Comparison of ENCODE assay signal across 25 cellular contexts in the genomic region with DNA sequence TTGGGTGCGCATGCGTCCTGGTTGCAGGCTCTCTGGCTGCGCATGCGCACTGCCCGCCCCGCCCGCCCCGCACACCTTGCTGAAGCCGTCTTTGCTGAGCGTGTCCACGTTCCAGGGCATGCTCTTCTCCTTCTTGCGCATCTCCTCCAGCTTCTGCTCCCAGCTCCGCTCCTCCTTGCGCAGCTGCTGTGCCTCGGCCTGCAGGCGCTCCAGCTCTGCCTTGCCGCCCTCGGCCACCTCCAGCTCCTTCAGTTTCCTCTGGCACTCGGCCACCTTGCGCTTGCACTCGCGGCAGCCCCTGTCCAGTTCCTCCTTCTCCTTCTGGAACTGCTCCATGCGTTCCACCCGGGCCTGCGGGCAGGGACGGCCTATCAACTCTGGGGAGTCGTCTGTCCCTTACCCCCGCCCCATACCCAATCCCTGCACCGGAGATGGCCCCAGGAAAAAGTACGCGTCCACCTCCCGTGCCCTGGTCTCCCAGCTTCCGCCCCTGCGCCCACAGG.
"Had no signal": no experiment of that assay in that cellular context is flagged by ENCODE, and none has a peak within 500 bp of the region (broad histone marks: within the 10 kb centered on the region; RNA-seq: fewer than 3 reads in every experiment).

No MANE protein-coding gene starts in this region.

- H3K4me2 ChIP-seq: SK-N-SH had no signal

- H3K9me3 Mint-ChIP-seq: activated CD8-positive, alpha-beta T cell treated with anti-CD3 and anti-CD28 coated beads for 36 hours; activated naive CD4-positive, alpha-beta T cell treated with anti-CD3 and anti-CD28 coated beads, Interleukin-2, amount 50 U/mL, for 24 hours; activated T-helper 1 cell treated with anti-CD3 and anti-CD28 coated beads, Interleukin-12 subunit alpha, Interleukin-12 subunit beta, Interleukin-2, Interleukin-4 antibody, amounts not matched to agents 30 ng/mL and 10 ng/mL and 1 ng/mL, durations not matched to agents 14 hours and 24 hours and 36 hours had no signal

- H3K9ac ChIP-seq: SK-N-SH had no signal

- H3K27ac Mint-ChIP-seq: activated CD8-positive, alpha-beta T cell treated with anti-CD3 and anti-CD28 coated beads for 36 hours; activated naive CD4-positive, alpha-beta T cell treated with anti-CD3 and anti-CD28 coated beads, Interleukin-2, amount 50 U/mL, for 24 hours; activated T-helper 1 cell treated with anti-CD3 and anti-CD28 coated beads, Interleukin-12 subunit alpha, Interleukin-12 subunit beta, Interleukin-2, Interleukin-4 antibody, amounts not matched to agents 30 ng/mL and 10 ng/mL and 1 ng/mL, durations not matched to agents 14 hours and 24 hours and 36 hours had no signal

- H3K27ac ChIP-seq: brain microvascular endothelial cell, cardiac muscle cell, Peyer's patch, RWPE1, SJCRH30 had no signal

- DNase-seq: activated CD4-positive, alpha-beta T cell treated with anti-CD3 and anti-CD28 coated beads for 4 hours; activated CD8-positive, alpha-beta memory T cell treated with anti-CD3 and anti-CD28 coated beads, Interleukin-2, amount 50 U/mL, for 4 hours; activated CD8-positive, alpha-beta T cell treated with anti-CD3 and anti-CD28 coated beads for 36 hours; activated effector memory CD4-positive, alpha-beta T cell treated with Interleukin-2 at 50 U/mL for 16 hours; activated naive CD4-positive, alpha-beta T cell; brain microvascular endothelial cell; MG63; MV-4-11; NCI-H1105 treated with DMSO at 0.1 percent for 48 hours; NCI-H1436 treated with DMSO at 0.1 percent for 48 hours; NCI-H187 treated with DMSO at 0.1 percent for 48 hours; NCI-H2081 treated with DMSO at 0.1 percent for 48 hours; NCI-H2171 treated with DMSO at 0.1 percent for 48 hours; NCI-H510A treated with DMSO at 0.1 percent for 48 hours; NCI-H69; NK-92 treated with Interleukin-12 subunit alpha and Interleukin-12 subunit beta, amount 100 ng/mL, for 24 hours; Peyer's patch; Right ventricle myocardium superior; SJCRH30; SK-N-SH had no signal

- H3K27me3 ChIP-seq: brain microvascular endothelial cell, cardiac muscle cell, MG63, Peyer's patch, SJCRH30 had no signal

- H3K27me3 Mint-ChIP-seq: activated CD8-positive, alpha-beta T cell treated with anti-CD3 and anti-CD28 coated beads for 36 hours; activated naive CD4-positive, alpha-beta T cell treated with anti-CD3 and anti-CD28 coated beads, Interleukin-2, amount 50 U/mL, for 24 hours had no signal

- H3K4me3 Mint-ChIP-seq: activated CD8-positive, alpha-beta T cell treated with anti-CD3 and anti-CD28 coated beads for 36 hours; activated naive CD4-positive, alpha-beta T cell treated with anti-CD3 and anti-CD28 coated beads, Interleukin-2, amount 50 U/mL, for 24 hours; activated T-helper 1 cell treated with anti-CD3 and anti-CD28 coated beads, Interleukin-12 subunit alpha, Interleukin-12 subunit beta, Interleukin-2, Interleukin-4 antibody, amounts not matched to agents 30 ng/mL and 10 ng/mL and 1 ng/mL, durations not matched to agents 14 hours and 24 hours and 36 hours had no signal

- H3K4me1 ChIP-seq: SJCRH30 had no signal

- H3K4me3 ChIP-seq: cardiac muscle cell, MG63, Peyer's patch, SJCRH30 had no signal

- ATAC-seq: activated CD4-positive, CD25-positive, alpha-beta regulatory T cell treated with anti-CD3 and anti-CD28 coated beads, Interleukin-2, amount 50 U/mL, for 24 hours; activated CD8-positive, alpha-beta T cell treated with anti-CD3 and anti-CD28 coated beads for 36 hours had no signal

- H3K9me3 ChIP-seq: MG63, Peyer's patch, SJCRH30, SK-N-SH had no signal
